ENCODE assay signal across 8 cellular contexts in the genomic region with DNA sequence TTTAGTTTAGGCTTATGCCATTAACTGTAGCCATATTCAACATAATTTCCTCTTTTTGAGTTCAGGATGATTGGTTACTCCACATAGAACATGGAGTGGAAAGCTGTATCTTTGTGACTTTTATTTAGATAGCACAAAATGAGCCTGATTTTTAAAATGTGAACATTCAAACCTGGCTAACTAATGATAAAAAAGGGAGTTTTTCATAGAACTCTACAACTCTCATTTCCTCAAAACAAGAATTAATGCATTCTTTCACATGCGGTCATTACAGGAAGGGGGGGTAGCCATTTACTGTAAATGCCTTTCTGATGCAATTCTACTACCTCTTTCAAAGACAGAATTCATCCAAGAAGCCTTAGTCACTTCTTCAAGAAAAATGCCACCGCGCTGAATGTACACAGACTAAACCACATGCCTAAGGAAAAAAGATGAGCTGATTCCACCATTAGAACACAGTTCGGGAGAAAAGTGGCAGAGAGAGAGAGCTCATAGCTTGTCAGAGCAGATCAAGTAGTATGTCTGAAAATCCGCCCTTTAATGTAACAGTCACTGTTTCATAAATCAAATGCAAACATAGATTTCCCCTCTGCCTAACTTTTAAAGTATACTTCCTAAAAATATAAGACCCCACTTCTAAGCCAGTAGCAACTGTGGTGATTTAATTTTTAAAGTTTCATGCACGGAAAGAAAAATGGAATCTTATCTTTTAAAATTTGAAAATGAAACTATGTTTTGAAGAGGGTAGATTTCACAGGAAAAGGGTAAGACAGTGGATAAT.
DNase-seq lines count a peak whose midpoint lies in the region; ATAC-seq, FAIRE-seq and TF ChIP-seq lines count a peak whose summit lies in the region.

No MANE protein-coding gene starts in this region.

- H4K20me1 ChIP-seq in GM23248 (ENCODE audit: insufficient read depth) (no peaks in the 10 kb centered on the region), K562 (replicated peaks; ENCODE audit: control insufficient read depth, insufficient read depth, low read length) (no peaks in the 10 kb centered on the region)

- H3K9me1 ChIP-seq in K562 (ENCODE audit: control insufficient read depth, insufficient read depth, low read length) = no peaks in the 10 kb centered on the region

- in situ Hi-C loops in GM23248 (cut with MboI) (no loop called here), K562 (cut with MboI) (no loop called here)

- TF ChIP-seq CTCF in K562 (IDR thresholded peaks at IDR 0.05 in 2 of 3, conservative IDR thresholded peaks at IDR 0.05 in 1 of 3; ENCODE audit: insufficient read depth in 2 of 3, low read depth in 1 of 3, low read length in 3 of 3) (0 out of 6 replicates have a peak, but pooled peaks of 1 of the 3 experiments have one; percentile 2), tibial artery (IDR thresholded peaks at IDR 0.05) (no peak)

- peak; percentile 83 for ATAC-seq in K562
- no peak for ATAC-seq in GM19455 (IDR thresholded peaks at IDR 0.05; ENCODE audit: unreplicated experiment)

- TSS peak; percentile 93 for BruUV-seq in K562 (replicated peaks; lab: Mats Ljungman, UMichigan)

- peaks cover 75% of the 10 kb centered on the region for H3K4me1 ChIP-seq in GM23248 (ENCODE audit: insufficient read depth)
- H3K4me1 ChIP-seq in K562 (replicated peaks in 1 of 2; ENCODE audit: control insufficient read depth in 2 of 2, insufficient read depth in 2 of 2, low read length in 2 of 2) = peaks cover 0 to 22% of the 10 kb centered on the region in 2 experiments; a peak in 4 of 5 replicates
- H3K4me1 ChIP-seq in mononuclear cell (ENCODE audit: insufficient read depth, low read length) = peaks cover 82% of the 10 kb centered on the region
- H3K4me1 ChIP-seq in tibial artery = peaks cover 0 to 55% (median 8%) of the 10 kb centered on the region in 4 donors

- no peaks in the 10 kb centered on the region for H3K27me3 ChIP-seq in GM23248 (replicated peaks; ENCODE audit: insufficient read depth)
- no peaks in the 10 kb centered on the region for H3K27me3 ChIP-seq in K562 (ENCODE audit: control insufficient read depth in 2 of 2, insufficient read depth in 2 of 2, low read length in 2 of 2)
- no peaks in the 10 kb centered on the region for H3K27me3 ChIP-seq in mononuclear cell (ENCODE audit: insufficient read depth, low read length)
- H3K27me3 ChIP-seq in tibial artery = no peaks in the 10 kb centered on the region

- 1% methylated on average over 6 of the region's 6 CpGs for WGBS in GM23248 (ENCODE audit: low coverage in 1 of 2, low lambda C conversion rate in 2 of 2, missing lambda C conversion rate in 2 of 2), 2 experiments
- 13% methylated on average over 6 of the region's 6 CpGs for WGBS in K562 (ENCODE audit: insufficient coverage, low coverage, missing lambda C conversion rate)

- no peak for TF ChIP-seq POLR2A in K562 (conservative IDR thresholded peaks at IDR 0.05)

- intact Hi-C loops in K562 (cut with micrococcal nuclease) = loop anchor here (2.0 to 5.0 kb wide), 4 partner anchors 18 to 64 kb away; no protein-coding TSS in a partner anchor
- intact Hi-C loops in tibial artery (cut with DNase I; ENCODE audit: low total_unique reads) = no loop called here

- H3K4me2 ChIP-seq in GM23248 (ENCODE audit: unreplicated experiment) (peak overlapping the region; percentile 99), K562 (ENCODE audit: insufficient read depth, low read length) (peak overlapping the region; percentile 64)

- TF ChIP-seq RAD21 in K562 (CRISPR knock-in tag; conservative IDR thresholded peaks at IDR 0.05 in 1 of 2, IDR thresholded peaks at IDR 0.05 in 1 of 2) = peak in 1 of 2 experiments; percentile 13; a peak in 1 of 4 replicates

- H3K27ac ChIP-seq in GM23248 (peak overlapping the region; percentile 100), K562 (ENCODE audit: extremely low read depth, low read depth, low read length) (peak overlapping the region; percentile 58), tibial artery (no peak overlapping the region)

- POLR2A ChIA-PET in K562 (lab: Yijun Ruan, JAX) = interaction anchor here (0.5 to 3.2 kb wide), 12 partner anchors 10 to 541 kb away, joined by 3 to 18 read pairs (median 4); no protein-coding TSS in a partner anchor

- H2AFZ ChIP-seq in GM23248 = no peak overlapping the region
- H2AFZ ChIP-seq in K562 (ENCODE audit: low read depth, low read length) = peak overlapping the region; percentile 82

- H3K9ac ChIP-seq in GM23248 = peak overlapping the region; percentile 97
- H3K9ac ChIP-seq in K562 (ENCODE audit: insufficient read depth in 1 of 2, low read depth in 2 of 2, low read length in 2 of 2) = peak overlapping the region in 1 of 2 experiments; percentile 52; a peak in 2 of 4 replicates

- no peaks in the 10 kb centered on the region for H3K9me2 ChIP-seq in GM23248 (ENCODE audit: insufficient read depth)

- H3K79me2 ChIP-seq in GM23248 (ENCODE audit: insufficient read depth) = peaks cover 84% of the 10 kb centered on the region
- no peaks in the 10 kb centered on the region for H3K79me2 ChIP-seq in K562 (ENCODE audit: control insufficient read depth, insufficient read depth, low read length)

- H3K36me3 ChIP-seq in GM23248 (ENCODE audit: low read depth) = peaks cover 14% of the 10 kb centered on the region; the same call in 1 of the 2 replicates
- no peaks in the 10 kb centered on the region for H3K36me3 ChIP-seq in K562 (ENCODE audit: control insufficient read depth, insufficient read depth, low read length)
- peaks cover 18 to 20% (median 19%) of the 10 kb centered on the region in 3 donors for H3K36me3 ChIP-seq in tibial artery

- TF ChIP-seq EP300 in K562 (IDR thresholded peaks at IDR 0.05; ENCODE audit: low read length) = peak; percentile 75

- H3K4me3 ChIP-seq in GM23248 (peak overlapping the region; percentile 81), K562 (no peak overlapping the region), mononuclear cell (ENCODE audit: low read length) (peak overlapping the region; percentile 34), tibial artery (no peak overlapping the region)

- H3K9me3 ChIP-seq in GM23248 (ENCODE audit: low read depth) (no peaks in the 10 kb centered on the region), K562 (replicated peaks; ENCODE audit: control insufficient read depth, insufficient read depth, low read depth, low read length) (no peaks in the 10 kb centered on the region), mononuclear cell (ENCODE audit: low read depth, low read length) (no peaks in the 10 kb centered on the region), tibial artery (no peaks in the 10 kb centered on the region)

- DNase-seq in CD1c-positive myeloid dendritic cell (ENCODE audit: extremely low spot score) (peak; percentile 95), GM23248 (peak; percentile 100), OCI-M1 (lab: John Stamatoyannopoulos, UW) (peak; percentile 82), K562 (ENCODE audit: extremely low read depth in 1 of 4, low spot score in 3 of 4) (peak in 3 of 4 experiments; percentile 34 to 59 (median 36)), COLO668 (lab: John Stamatoyannopoulos, UW; ENCODE audit: unreplicated experiment) (no peak), tibial artery (no peak)

- FAIRE-seq in K562 (lab: Jason Lieb, UNC) = peak; percentile 57

- H3F3A ChIP-seq in GM23248 (ENCODE audit: insufficient read depth) = peaks cover 78% of the 10 kb centered on the region

- CTCF ChIA-PET in K562 (lab: Yijun Ruan, JAX; ENCODE audit: low intra/inter-chr PET ratio) = interaction anchor here (0.6 to 0.9 kb wide), 2 partner anchors 80 to 104 kb away, joined by 3 to 4 read pairs; no protein-coding TSS in a partner anchor

TF ChIP-seq in K562, 482 proteins besides CTCF, POLR2A, EP300 and RAD21 (continues in another document):
- no peak for TF ChIP-seq CCNT2 (IDR thresholded peaks at IDR 0.05; ENCODE audit: borderline replicate concordance, extremely low read depth, insufficient read length, low read depth, low read length)
- no peak; the same call in 1 of the 2 replicates for TF ChIP-seq PTRF (tag; IDR thresholded peaks at IDR 0.05)
- TF ChIP-seq ZNF316 (IDR thresholded peaks at IDR 0.05) = peak; percentile 26; the same call in 1 of the 2 replicates
- 0 out of 2 replicates have a peak, but pooled peaks have one; percentile 5 for TF ChIP-seq XRCC3 (IDR thresholded peaks at IDR 0.05)
- TF ChIP-seq BHLHE40 (IDR thresholded peaks at IDR 0.05; ENCODE audit: low read length) = 0 out of 2 replicates have a peak, but pooled peaks have one; percentile 16
- no peak for TF ChIP-seq MYBL2 (IDR thresholded peaks at IDR 0.05; ENCODE audit: low read depth)
- TF ChIP-seq MYBL2 (CRISPR knock-in tag; IDR thresholded peaks at IDR 0.05; ENCODE audit: borderline replicate concordance) = no peak
- peak; percentile 50; the same call in 1 of the 2 replicates for TF ChIP-seq GATAD2B (IDR thresholded peaks at IDR 0.05; ENCODE audit: borderline replicate concordance)
- TF ChIP-seq, protein P1, sequence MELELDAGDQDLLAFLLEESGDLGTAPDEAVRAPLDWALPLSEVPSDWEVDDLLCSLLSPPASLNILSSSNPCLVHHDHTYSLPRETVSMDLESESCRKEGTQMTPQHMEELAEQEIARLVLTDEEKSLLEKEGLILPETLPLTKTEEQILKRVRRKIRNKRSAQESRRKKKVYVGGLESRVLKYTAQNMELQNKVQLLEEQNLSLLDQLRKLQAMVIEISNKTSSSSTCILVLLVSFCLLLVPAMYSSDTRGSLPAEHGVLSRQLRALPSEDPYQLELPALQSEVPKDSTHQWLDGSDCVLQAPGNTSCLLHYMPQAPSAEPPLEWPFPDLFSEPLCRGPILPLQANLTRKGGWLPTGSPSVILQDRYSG (tag; conservative IDR thresholded peaks at IDR 0.05; ENCODE audit: low read depth) = peak; percentile 72
- TF ChIP-seq ZNF75A (CRISPR knock-in tag; IDR thresholded peaks at IDR 0.05) = peak; percentile 67
- TF ChIP-seq MEF2D (tag; conservative IDR thresholded peaks at IDR 0.05; ENCODE audit: low read depth) = 0 out of 2 replicates have a peak, but pooled peaks have one; percentile 43
- no peak for TF ChIP-seq ZNF274 (IDR thresholded peaks at IDR 0.05; ENCODE audit: borderline replicate concordance, low read depth, low read length)
- no peak for TF ChIP-seq ZNF408 (CRISPR knock-in tag; IDR thresholded peaks at IDR 0.05; ENCODE audit: low read depth)
- TF ChIP-seq NR2C1 (IDR thresholded peaks at IDR 0.05) = no peak
- TF ChIP-seq NR2C1 (tag; IDR thresholded peaks at IDR 0.05) = 0 out of 2 replicates have a peak, but pooled peaks have one; percentile 26
- peak; percentile 93 for TF ChIP-seq NFRKB (IDR thresholded peaks at IDR 0.05; ENCODE audit: low read depth)
- peak; percentile 82 for TF ChIP-seq DDX20 (tag; IDR thresholded peaks at IDR 0.05; ENCODE audit: low read depth)

Comparison
In these comparisons a context has a peak if more than half of its experiments do, and no peak if none do; other contexts are left out.
1. DNase-seq: peak in CD1c-positive myeloid dendritic cell (single experiment), GM23248 (single experiment), OCI-M1 (single experiment) and K562 (3 of 4); none in COLO668 (single experiment) and tibial artery (0 of 2).
2. H3K27ac ChIP-seq: peak in GM23248 (single experiment) and K562 (single experiment); none in tibial artery (0 of 2).
3. H3K4me3 ChIP-seq: peak in GM23248 (single experiment) and mononuclear cell (single experiment); none in K562 (single experiment) and tibial artery (0 of 2).